1 cellular context compared by ENCODE assay signal in the genomic region with DNA sequence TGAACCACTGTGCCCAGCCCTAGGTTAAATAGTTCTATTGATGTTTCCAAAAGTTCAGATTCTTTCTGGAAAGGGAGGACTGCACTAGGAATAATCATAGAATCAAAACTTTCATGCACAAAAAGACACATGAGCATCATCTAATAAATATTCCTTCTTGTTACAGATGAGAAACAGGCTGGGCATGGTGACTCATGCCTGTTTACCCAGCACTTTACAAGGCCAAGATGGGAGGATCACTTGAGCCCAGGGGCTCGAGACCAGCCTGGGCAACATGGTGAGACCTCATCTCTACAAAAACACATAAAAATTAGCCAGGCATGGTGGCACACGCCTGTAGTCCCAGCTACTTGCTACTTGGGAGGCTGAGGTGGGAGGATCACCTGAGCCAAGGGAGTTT.
TF ChIP-seq lines count a peak whose summit lies in the region.

No MANE protein-coding gene starts in this region.

TF ChIP-seq in GM23338, 12 proteins besides CTCF, POLR2A, EP300 and RAD21:
- TF ChIP-seq CREB1 (CRISPR knock-in tag; IDR thresholded peaks at IDR 0.05; ENCODE audit: low read depth), result no peak
- TF ChIP-seq STAT1 (IDR thresholded peaks at IDR 0.05; ENCODE audit: unreplicated experiment), result no peak
- TF ChIP-seq JUNB (IDR thresholded peaks at IDR 0.05; ENCODE audit: unreplicated experiment), result no peak
- no peak for TF ChIP-seq ZNF114 (CRISPR knock-in tag; IDR thresholded peaks at IDR 0.05)
- TF ChIP-seq POLR2AphosphoS5 (IDR thresholded peaks at IDR 0.05; ENCODE audit: low read depth), result no peak
- TF ChIP-seq, protein P1, sequence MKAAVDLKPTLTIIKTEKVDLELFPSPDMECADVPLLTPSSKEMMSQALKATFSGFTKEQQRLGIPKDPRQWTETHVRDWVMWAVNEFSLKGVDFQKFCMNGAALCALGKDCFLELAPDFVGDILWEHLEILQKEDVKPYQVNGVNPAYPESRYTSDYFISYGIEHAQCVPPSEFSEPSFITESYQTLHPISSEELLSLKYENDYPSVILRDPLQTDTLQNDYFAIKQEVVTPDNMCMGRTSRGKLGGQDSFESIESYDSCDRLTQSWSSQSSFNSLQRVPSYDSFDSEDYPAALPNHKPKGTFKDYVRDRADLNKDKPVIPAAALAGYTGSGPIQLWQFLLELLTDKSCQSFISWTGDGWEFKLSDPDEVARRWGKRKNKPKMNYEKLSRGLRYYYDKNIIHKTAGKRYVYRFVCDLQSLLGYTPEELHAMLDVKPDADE (IDR thresholded peaks at IDR 0.05), result no peak
